Comparison of ENCODE assay signal across 1 cellular context in genomic region chr2:55051026-55051866, GRCh38.
TF ChIP-seq lines count a peak whose summit lies in the region.

No MANE protein-coding gene starts in this region.

TF ChIP-seq in HepG2, 621 proteins besides CTCF, POLR2A, EP300 and RAD21 (continued from another document):
- TF ChIP-seq CREB3 (CRISPR knock-in tag; IDR thresholded peaks at IDR 0.05) (no peak), FOXP1 (IDR thresholded peaks at IDR 0.05) (no peak), FOXP1 (CRISPR knock-in tag; IDR thresholded peaks at IDR 0.05) (no peak), JUN (CRISPR knock-in tag; IDR thresholded peaks at IDR 0.05) (no peak), ZNF543 (CRISPR knock-in tag; IDR thresholded peaks at IDR 0.05) (no peak), ZNF687 (CRISPR knock-in tag; IDR thresholded peaks at IDR 0.05) (no peak), ZNF605 (CRISPR knock-in tag; IDR thresholded peaks at IDR 0.05) (no peak), ATF7 (IDR thresholded peaks at IDR 0.05) (no peak), ATF7 (CRISPR knock-in tag; IDR thresholded peaks at IDR 0.05) (no peak)
